11 cellular contexts compared by ENCODE assay signal in genomic region chr18:69897397-69898108, GRCh38. TPM values are rescaled to one million over a fixed set of nuclear protein-coding genes. Genes with fewer than 3 reads are reported as not detected.
DNase-seq lines count a peak whose midpoint lies in the region; ATAC-seq and TF ChIP-seq lines count a peak whose summit lies in the region.
"Had no signal": no experiment of that assay in that cellular context is flagged by ENCODE, and none has a peak within 500 bp of the region (broad histone marks: within the 10 kb centered on the region; RNA-seq: fewer than 3 reads in every experiment).

No MANE protein-coding gene starts in this region.

- no peaks in the 10 kb centered on the region for H3K79me2 ChIP-seq in SU-DHL-6 (ENCODE audit: insufficient read depth, low read length)

- intact Hi-C loops in MCF 10A (cut with micrococcal nuclease), result no loop called here

- peaks cover 76% of the 10 kb centered on the region for H3K4me1 Mint-ChIP-seq in activated T-cell treated with anti-CD3 and anti-CD28 coated beads, Interleukin-2, amount 50 U/mL, for 4 hours (ENCODE audit: low read depth)
- H3K4me1 Mint-ChIP-seq in MCF 10A (ENCODE audit: insufficient read depth, unreplicated experiment), result no peaks in the 10 kb centered on the region

- TF ChIP-seq CTCF in SU-DHL-6 (IDR thresholded peaks at IDR 0.05; ENCODE audit: insufficient read depth, low read length, poor library complexity, severe bottlenecking) (no peak), MCF 10A (IDR thresholded peaks at IDR 0.05; ENCODE audit: unreplicated experiment) (no peak)

- H4K20me1 ChIP-seq in SU-DHL-6 (ENCODE audit: low read depth, low read length), result no peaks in the 10 kb centered on the region

- POLR2A ChIA-PET in MCF 10A (lab: Yijun Ruan, JAX), result no interaction called here

- no peaks in the 10 kb centered on the region for H3K27me3 ChIP-seq in SU-DHL-6 (ENCODE audit: low read length)
- H3K27me3 ChIP-seq: dorsolateral prefrontal cortex, right lobe of liver, testis had no signal

- no TSS peak for BruUV-seq in MCF 10A (replicated peaks; lab: Mats Ljungman, UMichigan)

- CTCF ChIA-PET in MCF 10A (lab: Yijun Ruan, JAX), result interaction anchor here (0.6 to 1.0 kb wide), 2 partner anchors 9 to 21 kb away, joined by 3 to 4 read pairs; no protein-coding TSS in a partner anchor

- H3K27ac Mint-ChIP-seq in MCF 10A (ENCODE audit: low read depth, unreplicated experiment), result no peak overlapping the region

- H3K9ac ChIP-seq in SU-DHL-6 (ENCODE audit: low read length), result no peak overlapping the region

- no peak for DNase-seq in activated T-cell treated with anti-CD3 and anti-CD28 coated beads, Interleukin-2, amount 50 U/mL, for 4 hours
- no peak for DNase-seq in activated T-cell treated with anti-CD3 and anti-CD28 coated beads for 4 hours
- peak; percentile 21 for DNase-seq in stimulated activated naive CD4-positive, alpha-beta T cell treated with Interleukin-2 at 50 U/mL for 16 hours (lab: John Stamatoyannopoulos, UW)
- DNase-seq in MCF 10A (ENCODE audit: unreplicated experiment), result no peak
- DNase-seq in NCI-H748 (lab: John Stamatoyannopoulos, UW; ENCODE audit: unreplicated experiment), result no peak
- DNase-seq in DMS114 treated with DMSO at 0.1 percent for 48 hours (lab: John Stamatoyannopoulos, UW; ENCODE audit: unreplicated experiment), result no peak
- DNase-seq: dorsolateral prefrontal cortex, right lobe of liver, testis had no signal

- H3K9me3 ChIP-seq in SU-DHL-6 (ENCODE audit: insufficient read depth, low read length), result no peaks in the 10 kb centered on the region
- H3K9me3 ChIP-seq: right lobe of liver, testis had no signal

- no peaks in the 10 kb centered on the region for H3K9me2 ChIP-seq in SU-DHL-6 (replicated peaks; ENCODE audit: insufficient read depth, low read length)

- peak; percentile 63 to 70 for ATAC-seq in activated T-cell treated with anti-CD3 and anti-CD28 coated beads, Interleukin-2, amount 50 U/mL, for 4 hours
- peak; percentile 44 for ATAC-seq in HG02884 (IDR thresholded peaks at IDR 0.05; ENCODE audit: unreplicated experiment)

- H3K4me3 Mint-ChIP-seq in activated T-cell treated with anti-CD3 and anti-CD28 coated beads, Interleukin-2, amount 50 U/mL, for 4 hours, result peak overlapping the region; percentile 83
- H3K4me3 Mint-ChIP-seq in MCF 10A (ENCODE audit: unreplicated experiment), result no peak overlapping the region

- H3K36me3 Mint-ChIP-seq in activated T-cell treated with anti-CD3 and anti-CD28 coated beads, Interleukin-2, amount 50 U/mL, for 4 hours (ENCODE audit: insufficient read depth), result peaks cover 46% of the 10 kb centered on the region
- peaks cover 17% of the 10 kb centered on the region for H3K36me3 Mint-ChIP-seq in MCF 10A (ENCODE audit: insufficient read depth, unreplicated experiment)

- H3K4me2 ChIP-seq in SU-DHL-6 (ENCODE audit: low read depth, low read length, poor library complexity, severe bottlenecking), result peak overlapping the region; percentile 7

- no peak overlapping the region for H3K27ac ChIP-seq in SU-DHL-6 (ENCODE audit: low read depth, low read length)
- H3K27ac ChIP-seq: dorsolateral prefrontal cortex, right lobe of liver had no signal

- H3K9me3 Mint-ChIP-seq in activated T-cell treated with anti-CD3 and anti-CD28 coated beads, Interleukin-2, amount 50 U/mL, for 4 hours, result peaks cover 5% of the 10 kb centered on the region
- H3K9me3 Mint-ChIP-seq in MCF 10A (ENCODE audit: unreplicated experiment), result no peaks in the 10 kb centered on the region

- no peak overlapping the region for H3K4me3 ChIP-seq in SU-DHL-6 (ENCODE audit: insufficient read depth, low read length, poor library complexity, severe bottlenecking)
- H3K4me3 ChIP-seq: dorsolateral prefrontal cortex, right lobe of liver, testis had no signal

- H3K36me3 ChIP-seq in SU-DHL-6 (ENCODE audit: low read length), result no peaks in the 10 kb centered on the region
- H3K36me3 ChIP-seq: right lobe of liver had no signal

- no peaks in the 10 kb centered on the region for H3F3A ChIP-seq in SU-DHL-6 (ENCODE audit: insufficient read depth)

- no peak overlapping the region for H2AFZ ChIP-seq in SU-DHL-6 (ENCODE audit: low read depth, low read length, severe bottlenecking)

- no peaks in the 10 kb centered on the region for H3K27me3 Mint-ChIP-seq in activated T-cell treated with anti-CD3 and anti-CD28 coated beads, Interleukin-2, amount 50 U/mL, for 4 hours (ENCODE audit: low read depth)
- H3K27me3 Mint-ChIP-seq in MCF 10A (ENCODE audit: insufficient read depth, unreplicated experiment), result no peaks in the 10 kb centered on the region

RNA-seq across cellular contexts. Expression of gene CD226, which starts 50.1 kb away (rescaled TPM):
- total RNA-seq in activated T-cell treated with anti-CD3 and anti-CD28 coated beads, Interleukin-2, amount 50 U/mL, for 4 hours, result 100 to 1,000 TPM; 129 to 168 (median 129) TPM
- 2.6 and 3.4 TPM in 2 replicates for total RNA-seq in MCF 10A (2022)

Comparison
In these comparisons a context has a peak if more than half of its experiments do, and no peak if none do; other contexts are left out.
1. RNA of gene CD226, which starts 50.1 kb away (total RNA-seq): 129 to 168 TPM in activated T-cell treated with anti-CD3 and anti-CD28 coated beads, Interleukin-2, amount 50 U/mL, for 4 hours; 2.6 to 3.4 TPM in MCF 10A; every median in the first group is over 10 times any median in the second.